ENCODE assay signal across 20 cellular contexts in genomic region chr2:218881744-218882462, GRCh38. TPM values are rescaled to one million over a fixed set of nuclear protein-coding genes. Genes with fewer than 3 reads are reported as not detected.
DNase-seq lines count a peak whose midpoint lies in the region; ATAC-seq, FAIRE-seq and TF ChIP-seq lines count a peak whose summit lies in the region.
"Had no signal": no experiment of that assay in that cellular context is flagged by ENCODE, and none has a peak within 500 bp of the region (broad histone marks: within the 10 kb centered on the region; RNA-seq: fewer than 3 reads in every experiment).

No MANE protein-coding gene starts in this region.

- intact Hi-C loops in CD4-positive, alpha-beta memory T cell (cut with micrococcal nuclease): no loop called here
- intact Hi-C loops in activated B cell treated with CpG ODN at 0.5 μM for 24 hours (cut with micrococcal nuclease): loop anchor here (2.0 to 5.0 kb wide), 2 partner anchors 295 to 665 kb away; partner anchors contain the start of genes ARPC2 and CNPPD1

- DNase-seq in CD4-positive, alpha-beta memory T cell: no peak
- DNase-seq in GM18507 (ENCODE audit: extremely low spot score, insufficient read length, low read depth) (no peak), activated B cell treated with CpG ODN at 0.5 μM for 24 hours (no peak), kidney glomerular epithelial cell (lab: John Stamatoyannopoulos, UW) (peak; percentile 31), osteoblast (ENCODE audit: insufficient read length, low spot score, missing footprints) (no peak), NCI-H2227 treated with DMSO at 0.1 percent for 48 hours (lab: John Stamatoyannopoulos, UW) (no peak)
- DNase-seq in stimulated activated CD4-positive, alpha-beta T cell treated with anti-CD3 and anti-CD28 coated beads, Interleukin-1b, Interleukin-23, amount 100 ng/mL, for 48 hours: no peak
- DNase-seq: activated naive CD4-positive, alpha-beta T cell treated with anti-CD3 and anti-CD28 coated beads, Interleukin-2, amount 50 U/mL, for 16 hours; central memory CD4-positive, alpha-beta T cell; heart left ventricle; KG1; NCI-H146; NCI-H774; stimulated activated CD4-positive, alpha-beta T cell treated with anti-CD3 and anti-CD28 coated beads, Interleukin-4, amount 100 ng/mL, for 1 hour had no signal

- POLR2A ChIA-PET in CD4-positive, alpha-beta memory T cell (lab: Charles Lee; ENCODE audit: partially characterized antibody): interaction anchor here (0.7 to 16.5 kb wide), 3 partner anchors 13 to 171 kb away, joined by 3 to 667 read pairs (median 9); partner anchors contain the start of gene TTLL4
- POLR2A ChIA-PET in activated B cell treated with CpG ODN at 0.5 μM for 24 hours (lab: Charles Lee): interaction anchor here (20.0 kb wide), 1 partner anchor 11 kb away, joined by 969 read pairs; no protein-coding TSS in a partner anchor

- H3K4me1 Mint-ChIP-seq in CD4-positive, alpha-beta memory T cell: peaks cover 41 to 70% (median 60%) of the 10 kb centered on the region in 4 donors
- peaks cover 78% of the 10 kb centered on the region for H3K4me1 Mint-ChIP-seq in activated B cell treated with CpG ODN at 0.5 μM for 24 hours

- peak overlapping the region; percentile 67 to 97 (median 90) for H3K27ac Mint-ChIP-seq in CD4-positive, alpha-beta memory T cell
- H3K27ac Mint-ChIP-seq in activated B cell treated with CpG ODN at 0.5 μM for 24 hours: peak overlapping the region; percentile 89

- H3K9me3 Mint-ChIP-seq in CD4-positive, alpha-beta memory T cell: no peaks in the 10 kb centered on the region
- H3K9me3 Mint-ChIP-seq in activated B cell treated with CpG ODN at 0.5 μM for 24 hours: no peaks in the 10 kb centered on the region

- no peaks in the 10 kb centered on the region for H3K27me3 ChIP-seq in CD4-positive, alpha-beta memory T cell (ENCODE audit: insufficient read depth, low read length)
- H3K27me3 ChIP-seq in osteoblast (ENCODE audit: insufficient read depth, low read length): peaks cover 78% of the 10 kb centered on the region

- H3K27me3 Mint-ChIP-seq in CD4-positive, alpha-beta memory T cell: peaks cover 0 to 4% of the 10 kb centered on the region in 2 donors
- no peaks in the 10 kb centered on the region for H3K27me3 Mint-ChIP-seq in activated B cell treated with CpG ODN at 0.5 μM for 24 hours

- H3K79me2 ChIP-seq in osteoblast (ENCODE audit: insufficient read depth, low read length): no peaks in the 10 kb centered on the region

- no peaks in the 10 kb centered on the region for H3K36me3 ChIP-seq in CD4-positive, alpha-beta memory T cell (ENCODE audit: insufficient read depth, low read length)
- H3K36me3 ChIP-seq in osteoblast (ENCODE audit: insufficient read depth, low read length): no peaks in the 10 kb centered on the region
- H3K36me3 ChIP-seq: heart left ventricle, right atrium auricular region, vagina had no signal

- CTCF ChIA-PET in CD4-positive, alpha-beta memory T cell (lab: Charles Lee; ENCODE audit: partially characterized antibody): interaction anchor here (16.6 kb wide), 1 partner anchor 16 kb away, joined by 1167 read pairs; no protein-coding TSS in a partner anchor
- CTCF ChIA-PET in activated B cell treated with CpG ODN at 0.5 μM for 24 hours (lab: Charles Lee): interaction anchor here (1.2 to 21.7 kb wide), 2 partner anchors 17 to 238 kb away, joined by 3 to 1062 read pairs; no protein-coding TSS in a partner anchor

- no peak overlapping the region for H2AFZ ChIP-seq in osteoblast (ENCODE audit: low read length)

- TF ChIP-seq CTCF in activated B cell treated with CpG ODN at 0.5 μM for 24 hours (IDR thresholded peaks at IDR 0.05): no peak
- no peak for TF ChIP-seq CTCF in osteoblast (IDR thresholded peaks at IDR 0.05; ENCODE audit: extremely low read depth, low read depth, low read length)

- H3K36me3 Mint-ChIP-seq in CD4-positive, alpha-beta memory T cell: peaks cover 0 to 6% of the 10 kb centered on the region in 2 donors
- peaks cover 4% of the 10 kb centered on the region for H3K36me3 Mint-ChIP-seq in activated B cell treated with CpG ODN at 0.5 μM for 24 hours (ENCODE audit: low read depth)

- peak overlapping the region; percentile 75 for H3K27ac ChIP-seq in CD4-positive, alpha-beta memory T cell (ENCODE audit: low read depth, low read length)
- H3K27ac ChIP-seq in osteoblast (ENCODE audit: low read depth, low read length): no peak overlapping the region
- H3K27ac ChIP-seq: heart left ventricle, right atrium auricular region, vagina had no signal

- FAIRE-seq in GM18507 (lab: Jason Lieb, UNC): peak; percentile 38
- FAIRE-seq: endothelial cell of umbilical vein had no signal

- peak overlapping the region; percentile 67 to 95 (median 86) for H3K4me3 Mint-ChIP-seq in CD4-positive, alpha-beta memory T cell
- H3K4me3 Mint-ChIP-seq in activated B cell treated with CpG ODN at 0.5 μM for 24 hours: peak overlapping the region; percentile 88

- peak overlapping the region in 1 of 2 donors; percentile 77 for H3K4me3 ChIP-seq in CD4-positive, alpha-beta memory T cell (ENCODE audit: low read length in 2 of 2)
- H3K4me3 ChIP-seq in osteoblast (ENCODE audit: insufficient read depth, low read length): no peak overlapping the region
- H3K4me3 ChIP-seq: right atrium auricular region had no signal

- H3K4me1 ChIP-seq in CD4-positive, alpha-beta memory T cell (ENCODE audit: insufficient read depth, low read length): peaks cover 72% of the 10 kb centered on the region
- H3K4me1 ChIP-seq in osteoblast (ENCODE audit: insufficient read depth, low read length): no peaks in the 10 kb centered on the region

- H4K20me1 ChIP-seq in osteoblast (ENCODE audit: insufficient read depth, low read length): peaks cover 3% of the 10 kb centered on the region

- H3K9me3 ChIP-seq in CD4-positive, alpha-beta memory T cell (ENCODE audit: control insufficient read depth in 1 of 2, low read length in 2 of 2): no peaks in the 10 kb centered on the region
- H3K9me3 ChIP-seq in osteoblast (ENCODE audit: low read depth, low read length): no peaks in the 10 kb centered on the region
- H3K9me3 ChIP-seq: heart left ventricle, right atrium auricular region, vagina had no signal

- no peak overlapping the region for H3K4me2 ChIP-seq in osteoblast (ENCODE audit: insufficient read depth, low read length)

- ATAC-seq in activated B cell treated with CpG ODN at 0.5 μM for 24 hours (ENCODE audit: low read depth) (no peak), GM21360 (IDR thresholded peaks at IDR 0.05; ENCODE audit: unreplicated experiment) (no peak)

RNA-seq across cellular contexts. Expression of gene WNT10A, which starts 1.3 kb away (rescaled TPM):
- total RNA-seq in CD4-positive, alpha-beta memory T cell: 10 to 100 TPM; 11.1 to 12.4 TPM
- polyA plus RNA-seq in CD4-positive, alpha-beta memory T cell: 1 to 10 TPM; 7.6 to 8.1 TPM
- 26.9 and 31.8 TPM in 2 replicates for total RNA-seq in activated B cell treated with CpG ODN at 0.5 μM for 24 hours
- total RNA-seq in osteoblast: not detected in 2 replicates
- total RNA-seq: endothelial cell of umbilical vein, H4 had no signal
- polyA plus RNA-seq: endothelial cell of umbilical vein had no signal

RNA-seq across cellular contexts. Expression of gene WNT6, which starts 22.3 kb away (rescaled TPM):
- total RNA-seq in CD4-positive, alpha-beta memory T cell: under 1 TPM in 1 of 2 experiments, not detected in 1; 0.26 TPM
- polyA plus RNA-seq in CD4-positive, alpha-beta memory T cell: not detected
- total RNA-seq in activated B cell treated with CpG ODN at 0.5 μM for 24 hours: 0.83 and 0.89 TPM in 2 replicates
- not detected in 2 replicates for total RNA-seq in osteoblast
- total RNA-seq: endothelial cell of umbilical vein had no signal
- polyA plus RNA-seq: endothelial cell of umbilical vein had no signal

RNA-seq across cellular contexts. Expression of gene PRKAG3, which starts 50.3 kb away (rescaled TPM):
- total RNA-seq in CD4-positive, alpha-beta memory T cell: not detected
- polyA plus RNA-seq in CD4-positive, alpha-beta memory T cell: not detected
- total RNA-seq in activated B cell treated with CpG ODN at 0.5 μM for 24 hours (not detected in 2 replicates), osteoblast (under 0.01 and 0.29 TPM in 2 replicates)
- total RNA-seq: activated CD8-positive, alpha-beta memory T cell treated with anti-CD3 and anti-CD28 coated beads for 36 hours; endothelial cell of umbilical vein; H4; heart left ventricle; vagina had no signal
- polyA plus RNA-seq: endothelial cell of umbilical vein had no signal

Comparison
In these comparisons a context has a peak if more than half of its experiments do, and no peak if none do; other contexts are left out.
1. RNA of gene WNT10A, which starts 1.3 kb away (total RNA-seq): 26.9 to 31.8 TPM in activated B cell treated with CpG ODN at 0.5 μM for 24 hours and 11.1 to 12.4 TPM in CD4-positive, alpha-beta memory T cell; not detected in osteoblast; every median in the first group is over 10 times any median in the second.